In the genomic region with DNA sequence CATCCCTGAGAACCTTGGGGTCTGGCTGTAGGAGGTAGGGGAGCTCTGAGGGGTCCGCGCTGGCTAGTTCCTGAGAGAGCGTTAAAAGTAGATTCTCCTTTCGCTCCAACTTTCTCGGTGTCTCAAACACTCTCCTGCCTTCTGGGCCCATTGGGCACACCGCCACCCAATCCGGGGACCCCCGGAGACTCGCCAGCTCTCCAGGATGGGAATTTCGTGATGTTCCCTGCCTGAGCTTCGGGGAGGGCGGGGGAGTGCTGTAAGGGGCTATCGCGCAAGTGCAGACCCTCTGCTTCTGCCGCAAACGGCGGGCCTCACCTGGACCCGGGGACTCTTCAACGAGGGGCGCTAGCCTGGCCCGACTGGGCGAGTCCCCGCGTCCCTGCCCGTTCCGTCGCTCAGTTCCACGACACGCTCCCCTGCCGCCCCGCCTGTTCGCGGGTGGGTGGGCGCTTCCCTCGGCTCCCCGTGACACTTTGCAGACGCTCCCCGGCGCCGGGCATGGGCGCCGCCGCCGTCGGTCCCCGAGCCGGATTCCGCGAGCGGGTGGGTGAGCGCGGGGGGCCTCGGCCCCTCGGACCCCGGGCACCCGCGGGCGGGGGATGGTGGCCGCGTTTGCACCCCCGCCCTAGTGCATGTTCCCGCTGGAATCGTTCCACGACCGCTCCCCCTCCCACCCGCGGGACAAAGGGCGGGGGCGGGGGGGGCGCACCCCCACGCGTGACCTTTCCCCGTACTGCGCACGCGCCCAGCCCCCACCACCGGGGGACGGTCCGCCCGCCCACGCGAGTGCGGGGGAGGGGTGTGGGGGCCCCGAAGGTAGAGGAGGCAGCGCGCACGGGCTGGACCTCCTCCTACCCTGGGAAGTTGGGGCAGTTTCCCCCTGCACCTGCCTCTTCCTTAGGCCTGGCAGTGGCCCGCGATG, we compare ENCODE assay signal across 8 cellular contexts. TPM values are rescaled to one million over a fixed set of nuclear protein-coding genes. Genes with fewer than 3 reads are reported as not detected.
DNase-seq lines count a peak whose midpoint lies in the region; ATAC-seq and TF ChIP-seq lines count a peak whose summit lies in the region.

A gene (plus strand): TSS at position 481 of the 925 bp plus-strand sequence. CDS start 835 bp downstream, outside the sequence.

- H3K79me2 ChIP-seq in ACC112 (ENCODE audit: control insufficient read depth, insufficient read depth, low read length, unreplicated experiment) = peaks cover 24% of the 10 kb centered on the region

- intact Hi-C loops in left colon (cut with DNase I, micrococcal nuclease) = no loop called here

- peaks cover 8% of the 10 kb centered on the region for H3K4me1 ChIP-seq in ACC112 (ENCODE audit: control insufficient read depth, insufficient read depth, low read length, unreplicated experiment)

- no peaks in the 10 kb centered on the region; the same call in 1 of the 2 replicates for H3K36me3 ChIP-seq in ACC112 (ENCODE audit: insufficient read depth, low read length)

- peak; percentile 13 for TF ChIP-seq POLR2A in GM18505 (IDR thresholded peaks at IDR 0.05; ENCODE audit: borderline replicate concordance, extremely low read depth, insufficient read depth, insufficient read length)

- no peaks in the 10 kb centered on the region for H3K27me3 ChIP-seq in ACC112 (ENCODE audit: insufficient read depth, low read length)

- ATAC-seq in GM18505 (IDR thresholded peaks at IDR 0.05; ENCODE audit: unreplicated experiment) = no peak
- ATAC-seq in left colon = peak; percentile 52

- H2AFZ ChIP-seq in ACC112 (ENCODE audit: low read length, unreplicated experiment) = peak within 1 kb of the TSS; percentile 38

- H3K27ac ChIP-seq in ACC112 (ENCODE audit: low read depth, low read length) = no peak within 1 kb of the TSS

- DNase-seq in NCI-H1105 (lab: John Stamatoyannopoulos, UW) = peak; percentile 82
- DNase-seq in activated CD4-positive, alpha-beta T cell treated with anti-CD3 and anti-CD28 coated beads for 1 hour = peak; percentile 44
- peak; percentile 76 for DNase-seq in dermis blood vessel endothelial cell
- peak; percentile 69 to 77 for DNase-seq in left colon
- DNase-seq in stimulated activated CD4-positive, alpha-beta T cell treated with anti-CD3 and anti-CD28 coated beads, Interleukin-4, amount 100 ng/mL, for 24 hours = peak; percentile 44
- DNase-seq in SKM-1 (lab: John Stamatoyannopoulos, UW; ENCODE audit: unreplicated experiment) = no peak

- peak within 1 kb of the TSS; percentile 86 for H3K4me3 ChIP-seq in ACC112 (ENCODE audit: low read depth, low read length)

RNA-seq across cellular contexts. Expression of the gene that starts here (rescaled TPM):
- 7.8 and 13.9 TPM in 2 replicates for total RNA-seq in dermis blood vessel endothelial cell
- 1 to 10 TPM; 6.2 to 6.7 TPM for total RNA-seq in left colon
